Comparison of ENCODE assay signal across 1 cellular context in the genomic region with DNA sequence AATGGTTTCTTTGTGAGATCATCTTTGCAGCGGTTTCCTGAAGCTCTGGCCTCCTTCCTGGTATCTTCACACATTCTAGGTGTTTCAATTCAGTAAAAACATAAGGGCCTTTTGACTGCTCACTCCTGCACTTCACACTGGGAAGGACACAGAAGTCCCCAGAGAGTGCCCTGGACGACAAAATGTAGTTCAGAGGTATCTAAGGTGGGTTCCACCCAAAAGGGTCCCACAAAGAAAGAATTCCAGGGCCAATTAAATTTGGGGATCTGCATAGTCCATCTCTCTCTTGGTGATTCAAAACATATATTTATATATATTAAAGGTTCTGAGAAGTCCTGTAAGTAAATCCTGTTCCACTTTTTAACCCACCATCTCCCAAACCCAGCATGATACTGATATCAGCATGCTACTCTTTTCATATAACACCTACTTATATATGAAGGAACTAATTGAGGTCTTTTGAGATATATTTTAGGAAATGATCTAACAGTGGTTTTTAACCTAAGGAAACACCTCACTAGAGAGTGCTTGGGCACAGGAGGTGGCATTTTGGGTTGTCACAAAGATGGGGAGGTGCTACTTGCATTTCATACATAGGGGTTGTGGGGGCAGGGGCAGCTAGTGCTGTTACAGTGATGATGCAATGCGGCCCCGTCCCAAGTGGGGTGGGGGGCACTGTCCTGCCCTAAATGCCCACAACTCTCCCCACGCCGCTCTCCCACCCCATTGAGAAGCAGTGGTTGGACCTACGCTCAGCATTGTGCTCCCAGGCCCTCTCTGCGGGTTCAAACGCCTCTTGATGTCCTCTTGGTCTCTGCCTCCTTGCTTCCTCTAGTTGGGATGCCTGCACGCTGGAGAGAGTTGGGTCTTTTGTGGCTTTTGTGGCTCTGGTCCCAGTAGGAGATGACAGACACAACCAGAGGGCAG.
TF ChIP-seq lines count a peak whose summit lies in the region.

No MANE protein-coding gene starts in this region.

TF ChIP-seq in HepG2, 621 proteins besides CTCF, POLR2A, EP300 and RAD21 (continued from another document):
- TF ChIP-seq, protein P1, sequence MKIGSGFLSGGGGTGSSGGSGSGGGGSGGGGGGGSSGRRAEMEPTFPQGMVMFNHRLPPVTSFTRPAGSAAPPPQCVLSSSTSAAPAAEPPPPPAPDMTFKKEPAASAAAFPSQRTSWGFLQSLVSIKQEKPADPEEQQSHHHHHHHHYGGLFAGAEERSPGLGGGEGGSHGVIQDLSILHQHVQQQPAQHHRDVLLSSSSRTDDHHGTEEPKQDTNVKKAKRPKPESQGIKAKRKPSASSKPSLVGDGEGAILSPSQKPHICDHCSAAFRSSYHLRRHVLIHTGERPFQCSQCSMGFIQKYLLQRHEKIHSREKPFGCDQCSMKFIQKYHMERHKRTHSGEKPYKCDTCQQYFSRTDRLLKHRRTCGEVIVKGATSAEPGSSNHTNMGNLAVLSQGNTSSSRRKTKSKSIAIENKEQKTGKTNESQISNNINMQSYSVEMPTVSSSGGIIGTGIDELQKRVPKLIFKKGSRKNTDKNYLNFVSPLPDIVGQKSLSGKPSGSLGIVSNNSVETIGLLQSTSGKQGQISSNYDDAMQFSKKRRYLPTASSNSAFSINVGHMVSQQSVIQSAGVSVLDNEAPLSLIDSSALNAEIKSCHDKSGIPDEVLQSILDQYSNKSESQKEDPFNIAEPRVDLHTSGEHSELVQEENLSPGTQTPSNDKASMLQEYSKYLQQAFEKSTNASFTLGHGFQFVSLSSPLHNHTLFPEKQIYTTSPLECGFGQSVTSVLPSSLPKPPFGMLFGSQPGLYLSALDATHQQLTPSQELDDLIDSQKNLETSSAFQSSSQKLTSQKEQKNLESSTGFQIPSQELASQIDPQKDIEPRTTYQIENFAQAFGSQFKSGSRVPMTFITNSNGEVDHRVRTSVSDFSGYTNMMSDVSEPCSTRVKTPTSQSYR (CRISPR knock-in tag; IDR thresholded peaks at IDR 0.05; ENCODE audit: borderline replicate concordance), result 0 out of 2 replicates have a peak, but pooled peaks have one; percentile 55
- TF ChIP-seq, protein P2, sequence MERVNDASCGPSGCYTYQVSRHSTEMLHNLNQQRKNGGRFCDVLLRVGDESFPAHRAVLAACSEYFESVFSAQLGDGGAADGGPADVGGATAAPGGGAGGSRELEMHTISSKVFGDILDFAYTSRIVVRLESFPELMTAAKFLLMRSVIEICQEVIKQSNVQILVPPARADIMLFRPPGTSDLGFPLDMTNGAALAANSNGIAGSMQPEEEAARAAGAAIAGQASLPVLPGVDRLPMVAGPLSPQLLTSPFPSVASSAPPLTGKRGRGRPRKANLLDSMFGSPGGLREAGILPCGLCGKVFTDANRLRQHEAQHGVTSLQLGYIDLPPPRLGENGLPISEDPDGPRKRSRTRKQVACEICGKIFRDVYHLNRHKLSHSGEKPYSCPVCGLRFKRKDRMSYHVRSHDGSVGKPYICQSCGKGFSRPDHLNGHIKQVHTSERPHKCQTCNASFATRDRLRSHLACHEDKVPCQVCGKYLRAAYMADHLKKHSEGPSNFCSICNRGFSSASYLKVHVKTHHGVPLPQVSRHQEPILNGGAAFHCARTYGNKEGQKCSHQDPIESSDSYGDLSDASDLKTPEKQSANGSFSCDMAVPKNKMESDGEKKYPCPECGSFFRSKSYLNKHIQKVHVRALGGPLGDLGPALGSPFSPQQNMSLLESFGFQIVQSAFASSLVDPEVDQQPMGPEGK (CRISPR knock-in tag; IDR thresholded peaks at IDR 0.05), result peak; percentile 59
- peak; percentile 58; the same call in 1 of the 2 replicates for TF ChIP-seq CEBPB (IDR thresholded peaks at IDR 0.05; ENCODE audit: borderline replicate concordance, low read depth, low read length)
